Comparison of ENCODE assay signal across 12 cellular contexts in genomic region chr7:44378744-44379143, GRCh38.
DNase-seq lines count a peak whose midpoint lies in the region; ATAC-seq lines count a peak whose summit lies in the region.
"Had no signal": no experiment of that assay in that cellular context is flagged by ENCODE, and none has a peak within 500 bp of the region (broad histone marks: within the 10 kb centered on the region; RNA-seq: fewer than 3 reads in every experiment).

No MANE protein-coding gene starts in this region.

- no peak for ATAC-seq in GM21526 (IDR thresholded peaks at IDR 0.05; ENCODE audit: low FRiP score, unreplicated experiment)
- ATAC-seq: natural killer cell had no signal

- peak; percentile 75 for DNase-seq in AG20443 (ENCODE audit: low spot score)
- DNase-seq in HS-5 (ENCODE audit: low read depth): peak; percentile 99
- DNase-seq in astrocyte of the hippocampus (ENCODE audit: low read depth, low spot score): peak; percentile 28
- peak; percentile 80 for DNase-seq in kidney tubule cell (ENCODE audit: low spot score)
- no peak for DNase-seq in activated T-cell treated with anti-CD3 and anti-CD28 coated beads, Interleukin-2, amount 50 U/mL, for 1 hour
- no peak for DNase-seq in DMS53 (lab: John Stamatoyannopoulos, UW)
- DNase-seq in stimulated activated CD4-positive, alpha-beta T cell treated with anti-CD3 and anti-CD28 coated beads, Interleukin-1b, Interleukin-23, amount 100 ng/mL, for 48 hours: no peak
- DNase-seq: activated gamma-delta T cell treated with Interleukin-2 at 50 U/mL for 16 hours, DMS79, natural killer cell, NCI-H446 had no signal

Comparison
In these comparisons a context has a peak if more than half of its experiments do, and no peak if none do; other contexts are left out.
1. DNase-seq: peak in AG20443 (single experiment), HS-5 (single experiment), astrocyte of the hippocampus (single experiment) and kidney tubule cell (single experiment); none in activated T-cell treated with anti-CD3 and anti-CD28 coated beads, Interleukin-2, amount 50 U/mL, for 1 hour (single experiment), DMS53 (single experiment) and stimulated activated CD4-positive, alpha-beta T cell treated with anti-CD3 and anti-CD28 coated beads, Interleukin-1b, Interleukin-23, amount 100 ng/mL, for 48 hours (single experiment).